In genomic region chr17:29640981-29641642, GRCh38 we compare ENCODE assay signal across 10 cellular contexts. TPM values are rescaled to one million over a fixed set of nuclear protein-coding genes. Genes with fewer than 3 reads are reported as not detected.
DNase-seq lines count a peak whose midpoint lies in the region; ATAC-seq and TF ChIP-seq lines count a peak whose summit lies in the region.
"Had no signal": no experiment of that assay in that cellular context is flagged by ENCODE, and none has a peak within 500 bp of the region (broad histone marks: within the 10 kb centered on the region; RNA-seq: fewer than 3 reads in every experiment).

No MANE protein-coding gene starts in this region.

- H3K27me3 Mint-ChIP-seq in effector memory CD8-positive, alpha-beta T cell = no peaks in the 10 kb centered on the region
- H3K27me3 Mint-ChIP-seq in osteocyte (ENCODE audit: unreplicated experiment) = no peaks in the 10 kb centered on the region
- no peaks in the 10 kb centered on the region for H3K27me3 Mint-ChIP-seq in progenitor cell of endocrine pancreas

- ATAC-seq in effector memory CD8-positive, alpha-beta T cell (replicated peaks) = no peak
- no peak for ATAC-seq in GM18520 (IDR thresholded peaks at IDR 0.05; ENCODE audit: unreplicated experiment)
- ATAC-seq: K562, Panc1 had no signal

- peak overlapping the region; percentile 65 for H3K27ac ChIP-seq in C4-2B

- H3K9me3 Mint-ChIP-seq in effector memory CD8-positive, alpha-beta T cell = no peaks in the 10 kb centered on the region
- H3K9me3 Mint-ChIP-seq in osteocyte (ENCODE audit: unreplicated experiment) (no peaks in the 10 kb centered on the region), progenitor cell of endocrine pancreas (ENCODE audit: low read depth) (no peaks in the 10 kb centered on the region)

- peak overlapping the region; percentile 12 to 85 for H3K27ac Mint-ChIP-seq in effector memory CD8-positive, alpha-beta T cell
- H3K27ac Mint-ChIP-seq in osteocyte (ENCODE audit: unreplicated experiment) = peak overlapping the region; percentile 91
- no peak overlapping the region for H3K27ac Mint-ChIP-seq in progenitor cell of endocrine pancreas

- peak; percentile 14 for DNase-seq in NCI-H69 (lab: John Stamatoyannopoulos, UW)
- DNase-seq in effector memory CD8-positive, alpha-beta T cell = no peak
- DNase-seq in osteocyte (ENCODE audit: extremely low spot score, unreplicated experiment) = no peak
- no peak for DNase-seq in progenitor cell of endocrine pancreas (ENCODE audit: low spot score, unreplicated experiment)
- DNase-seq in NCI-H2227 treated with DMSO at 0.1 percent for 48 hours (lab: John Stamatoyannopoulos, UW) = no peak
- no peak for DNase-seq in NCI-H524 (lab: John Stamatoyannopoulos, UW)

- peaks cover 36% of the 10 kb centered on the region for H3K36me3 Mint-ChIP-seq in effector memory CD8-positive, alpha-beta T cell (ENCODE audit: insufficient read depth)
- H3K36me3 Mint-ChIP-seq in osteocyte (ENCODE audit: unreplicated experiment) = peaks cover 6% of the 10 kb centered on the region
- H3K36me3 Mint-ChIP-seq in progenitor cell of endocrine pancreas (ENCODE audit: insufficient read depth) = peaks cover 6% of the 10 kb centered on the region

- TF ChIP-seq CTCF in C4-2B (conservative IDR thresholded peaks at IDR 0.05) = no peak
- TF ChIP-seq CTCF in osteocyte (IDR thresholded peaks at IDR 0.05) = no peak
- TF ChIP-seq CTCF in progenitor cell of endocrine pancreas (IDR thresholded peaks at IDR 0.05; ENCODE audit: unreplicated experiment) = no peak

- no peak overlapping the region for H3K4me3 Mint-ChIP-seq in effector memory CD8-positive, alpha-beta T cell
- no peak overlapping the region for H3K4me3 Mint-ChIP-seq in osteocyte (ENCODE audit: unreplicated experiment)
- H3K4me3 Mint-ChIP-seq in progenitor cell of endocrine pancreas (ENCODE audit: low read depth) = no peak overlapping the region

- peaks cover 3 to 11% of the 10 kb centered on the region in 2 donors for H3K4me1 Mint-ChIP-seq in effector memory CD8-positive, alpha-beta T cell (ENCODE audit: low read depth in 2 of 2)
- H3K4me1 Mint-ChIP-seq in osteocyte (ENCODE audit: unreplicated experiment) (peaks cover 63% of the 10 kb centered on the region), progenitor cell of endocrine pancreas (ENCODE audit: low read depth) (peaks cover 7% of the 10 kb centered on the region)

RNA-seq across cellular contexts. Expression of gene CORO6, which starts 18.4 kb away (rescaled TPM):
- 4.8 and 7.1 TPM in 2 replicates for total RNA-seq in osteocyte
- 0.27 TPM in 1 of 2 replicates, not detected in the other for total RNA-seq in progenitor cell of endocrine pancreas

RNA-seq across cellular contexts. Expression of gene ANKRD13B, which starts 48.2 kb away (rescaled TPM):
- total RNA-seq in osteocyte = 33.1 and 36.1 TPM in 2 replicates
- 22.8 and 27.5 TPM in 2 replicates for total RNA-seq in progenitor cell of endocrine pancreas

RNA-seq across cellular contexts. Expression of gene GIT1, which starts 51.7 kb away (rescaled TPM):
- total RNA-seq in osteocyte (48.2 and 50.7 TPM in 2 replicates), progenitor cell of endocrine pancreas (51.6 and 54.9 TPM in 2 replicates)
